Comparison of ENCODE assay signal across 10 cellular contexts in the genomic region with DNA sequence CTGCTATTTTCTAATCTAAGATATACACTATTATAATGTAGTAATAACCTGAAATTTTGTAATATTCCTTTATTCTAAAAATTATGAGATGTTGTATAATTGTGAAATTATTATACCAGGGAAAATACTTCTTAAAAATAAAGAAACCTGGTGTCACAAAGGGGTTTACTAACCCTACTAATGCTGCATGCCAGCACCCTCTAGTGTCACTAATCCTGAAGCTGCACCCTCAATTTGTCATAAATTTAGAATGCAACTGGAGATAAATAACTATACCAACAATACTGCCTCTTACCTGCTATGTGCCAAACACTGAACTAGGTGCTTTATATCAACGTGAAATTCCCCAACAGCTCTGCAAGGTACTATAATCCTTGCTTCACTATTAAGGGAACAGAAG. TPM values are rescaled to one million over a fixed set of nuclear protein-coding genes. Genes with fewer than 3 reads are reported as not detected.
DNase-seq lines count a peak whose midpoint lies in the region; ATAC-seq and TF ChIP-seq lines count a peak whose summit lies in the region.
"Had no signal": no experiment of that assay in that cellular context is flagged by ENCODE, and none has a peak within 500 bp of the region (broad histone marks: within the 10 kb centered on the region; RNA-seq: fewer than 3 reads in every experiment).

No MANE protein-coding gene starts in this region.

- H3K4me1 ChIP-seq in esophagus muscularis mucosa = peaks cover 0 to 3% (median 0%) of the 10 kb centered on the region in 4 donors
- no peaks in the 10 kb centered on the region for H3K4me1 ChIP-seq in thyroid gland

- H3K9me3 ChIP-seq in esophagus muscularis mucosa (no peaks in the 10 kb centered on the region), thyroid gland (no peaks in the 10 kb centered on the region)

- no peak overlapping the region for H3K4me3 Mint-ChIP-seq in activated CD4-positive, alpha-beta T cell treated with anti-CD3 and anti-CD28 coated beads, Interleukin-2, amount 10 ng/mL, durations not matched to agents 7 days and 5 days
- H3K4me3 Mint-ChIP-seq: dendritic cell treated with granulocyte-macrophage colony-stimulating factor and Interleukin-4, amounts not matched to agents 40 ng/mL and 50 ng/mL, for 4 days had no signal

- intact Hi-C loops in esophagus muscularis mucosa (cut with DNase I) (no loop called here), thyroid gland (cut with DNase I) (no loop called here)

- H3K9me3 Mint-ChIP-seq in activated CD4-positive, alpha-beta T cell treated with anti-CD3 and anti-CD28 coated beads, Interleukin-2, amount 10 ng/mL, durations not matched to agents 7 days and 5 days = no peaks in the 10 kb centered on the region
- H3K9me3 Mint-ChIP-seq: dendritic cell treated with granulocyte-macrophage colony-stimulating factor and Interleukin-4, amounts not matched to agents 40 ng/mL and 50 ng/mL, for 4 days had no signal

- CTCF ChIA-PET in activated CD4-positive, alpha-beta T cell treated with anti-CD3 and anti-CD28 coated beads, Interleukin-2, amount 10 ng/mL, durations not matched to agents 7 days and 5 days (lab: Charles Lee) = interaction anchor here (1.1 kb wide), 1 partner anchor 40 kb away, joined by 3 read pairs; no protein-coding TSS in a partner anchor

- no peak overlapping the region for H3K27ac ChIP-seq in esophagus muscularis mucosa (replicated peaks in 1 of 4)
- no peak overlapping the region for H3K27ac ChIP-seq in thyroid gland

- TF ChIP-seq POLR2A in esophagus muscularis mucosa (IDR thresholded peaks at IDR 0.05; ENCODE audit: low read depth) = no peak
- no peak for TF ChIP-seq POLR2A in thyroid gland (IDR thresholded peaks at IDR 0.05)

- no peaks in the 10 kb centered on the region for H3K4me1 Mint-ChIP-seq in activated CD4-positive, alpha-beta T cell treated with anti-CD3 and anti-CD28 coated beads, Interleukin-2, amount 10 ng/mL, durations not matched to agents 7 days and 5 days

- POLR2A ChIA-PET in activated CD4-positive, alpha-beta T cell treated with anti-CD3 and anti-CD28 coated beads, Interleukin-2, amount 10 ng/mL, durations not matched to agents 7 days and 5 days (lab: Charles Lee) = no interaction called here

- H3K27ac Mint-ChIP-seq in activated CD4-positive, alpha-beta T cell treated with anti-CD3 and anti-CD28 coated beads, Interleukin-2, amount 10 ng/mL, durations not matched to agents 7 days and 5 days = no peak overlapping the region
- H3K27ac Mint-ChIP-seq: dendritic cell treated with granulocyte-macrophage colony-stimulating factor and Interleukin-4, amounts not matched to agents 40 ng/mL and 50 ng/mL, for 4 days had no signal

- TF ChIP-seq CTCF in esophagus muscularis mucosa (IDR thresholded peaks at IDR 0.05) (peak; percentile 7 to 31 (median 21)), thyroid gland (IDR thresholded peaks at IDR 0.05) (peak in 5 of 6 experiments; percentile 18 to 64 (median 61))

- no peaks in the 10 kb centered on the region for H3K27me3 ChIP-seq in esophagus muscularis mucosa
- H3K27me3 ChIP-seq in thyroid gland = no peaks in the 10 kb centered on the region

- no peak overlapping the region for H3K4me3 ChIP-seq in esophagus muscularis mucosa
- H3K4me3 ChIP-seq in thyroid gland (replicated peaks in 1 of 3) = no peak overlapping the region

- no peaks in the 10 kb centered on the region for H3K27me3 Mint-ChIP-seq in activated CD4-positive, alpha-beta T cell treated with anti-CD3 and anti-CD28 coated beads, Interleukin-2, amount 10 ng/mL, durations not matched to agents 7 days and 5 days
- H3K27me3 Mint-ChIP-seq: dendritic cell treated with granulocyte-macrophage colony-stimulating factor and Interleukin-4, amounts not matched to agents 40 ng/mL and 50 ng/mL, for 4 days had no signal

- peaks cover 12 to 66% (median 51%) of the 10 kb centered on the region in 4 donors for H3K36me3 ChIP-seq in esophagus muscularis mucosa
- peaks cover 6 to 17% of the 10 kb centered on the region in 2 donors for H3K36me3 ChIP-seq in thyroid gland

- peaks cover 23% of the 10 kb centered on the region for H3K36me3 Mint-ChIP-seq in activated CD4-positive, alpha-beta T cell treated with anti-CD3 and anti-CD28 coated beads, Interleukin-2, amount 10 ng/mL, durations not matched to agents 7 days and 5 days (ENCODE audit: low read depth)

- TF ChIP-seq EP300 in esophagus muscularis mucosa (IDR thresholded peaks at IDR 0.05) = no peak

- 75% methylated on average over 1 of the region's 1 CpG for WGBS in esophagus muscularis mucosa
- WGBS in thyroid gland, 2 donors = 34 to 62% methylated on average over 1 of the region's 1 CpG

- ATAC-seq in HG02852 (IDR thresholded peaks at IDR 0.05; ENCODE audit: unreplicated experiment) = no peak

- peak; percentile 17 for DNase-seq in activated CD4-positive, alpha-beta T cell treated with anti-CD3 and anti-CD28 coated beads, Interleukin-2, amount 10 ng/mL, durations not matched to agents 7 days and 5 days
- no peak for DNase-seq in activated CD4-positive, alpha-beta T cell treated with anti-CD3 and anti-CD28 coated beads, Interleukin-2, amount 50 U/mL, for 4 hours
- DNase-seq in OCI-M1 (lab: John Stamatoyannopoulos, UW) = peak; percentile 64
- no peak for DNase-seq in esophagus muscularis mucosa (ENCODE audit: extremely low spot score)
- DNase-seq in thyroid gland = peak; percentile 34 to 39
- DNase-seq in middle frontal gyrus (ENCODE audit: extremely low spot score, low spot score) = no peak
- DNase-seq in NCI-H1930 (lab: John Stamatoyannopoulos, UW) = no peak
- DNase-seq: NCI-H2029 treated with DMSO at 0.1 percent for 48 hours had no signal

RNA-seq across cellular contexts. Expression of gene TM9SF3, which starts 30.8 kb away (rescaled TPM):
- 10 to 100 TPM; 73.5 to 76.1 TPM for total RNA-seq in activated CD4-positive, alpha-beta T cell treated with anti-CD3 and anti-CD28 coated beads, Interleukin-2, amount 10 ng/mL, durations not matched to agents 7 days and 5 days
- 100 to 1,000 TPM in 1 of 4 donors, 10 to 100 TPM in 3; 72.0 to 110 (median 90.5) TPM for total RNA-seq in esophagus muscularis mucosa
- total RNA-seq in thyroid gland = 100 to 1,000 TPM; 119 to 205 (median 151) TPM

RNA-seq across cellular contexts. Expression of gene TLL2, which starts 42.3 kb away (rescaled TPM):
- total RNA-seq in activated CD4-positive, alpha-beta T cell treated with anti-CD3 and anti-CD28 coated beads, Interleukin-2, amount 10 ng/mL, durations not matched to agents 7 days and 5 days = under 1 TPM in 1 of 2 experiments, not detected in 1; 0.17 TPM
- total RNA-seq in esophagus muscularis mucosa (1 to 10 TPM in 1 of 4 donors, under 1 TPM in 3; 0.17 to 2.1 (median 0.27) TPM), thyroid gland (1 to 10 TPM in 3 of 4 donors, under 1 TPM in 1; 0.13 to 2.4 (median 1.8) TPM)

Comparison
In these comparisons a context has a peak if more than half of its experiments do, and no peak if none do; other contexts are left out.
1. DNase-seq: peak in activated CD4-positive, alpha-beta T cell treated with anti-CD3 and anti-CD28 coated beads, Interleukin-2, amount 10 ng/mL, durations not matched to agents 7 days and 5 days (single experiment), OCI-M1 (single experiment) and thyroid gland (2 of 2); none in activated CD4-positive, alpha-beta T cell treated with anti-CD3 and anti-CD28 coated beads, Interleukin-2, amount 50 U/mL, for 4 hours (0 of 2), esophagus muscularis mucosa (single experiment), middle frontal gyrus (single experiment) and NCI-H1930 (0 of 2).